34 cellular contexts compared by ENCODE assay signal in the genomic region with DNA sequence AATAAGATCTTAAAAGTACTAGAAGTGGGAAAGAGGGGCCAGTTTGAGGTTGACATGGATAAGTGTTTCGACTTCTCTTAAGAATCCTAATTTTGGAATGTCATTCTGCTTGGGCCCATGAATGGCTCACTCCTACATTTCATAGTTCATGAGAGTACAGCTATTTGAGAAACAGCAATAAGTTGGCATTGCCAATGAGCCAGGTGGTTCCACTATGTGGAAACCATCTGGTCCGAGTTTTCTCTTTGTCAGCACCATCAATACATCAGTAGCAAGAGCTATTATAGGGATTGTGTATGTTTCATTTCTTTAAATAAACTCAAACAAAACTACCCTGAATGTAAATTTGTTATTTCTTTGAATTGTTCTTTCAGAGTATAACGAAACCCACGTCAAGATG.
"Had no signal": no experiment of that assay in that cellular context is flagged by ENCODE, and none has a peak within 500 bp of the region (broad histone marks: within the 10 kb centered on the region; RNA-seq: fewer than 3 reads in every experiment).

No MANE protein-coding gene starts in this region.

- H3K9me3 Mint-ChIP-seq: activated B cell treated with CpG ODN at 0.5 μM for 24 hours; activated CD8-positive, alpha-beta T cell treated with anti-CD3 and anti-CD28 coated beads for 36 hours; activated naive CD4-positive, alpha-beta T cell treated with anti-CD3 and anti-CD28 coated beads, Interleukin-2, amount 50 U/mL, for 24 hours; activated naive CD8-positive, alpha-beta T cell treated with anti-CD3 and anti-CD28 coated beads, Interleukin-2, amount 10 ng/mL, durations not matched to agents 7 days and 5 days; activated T-cell treated with anti-CD3 and anti-CD28 coated beads, Interleukin-2, amount 50 U/mL, for 24 hours; activated T-helper 2 cell treated with anti-CD3 and anti-CD28 coated beads, Interferon-gamma antibody, Interleukin-2, Interleukin-4, amounts not matched to agents 10 μg/mL and 5 μg/mL and 100 μg/mL, durations not matched to agents 14 hours and 24 hours and 36 hours; central memory CD8-positive, alpha-beta T cell; T-cell had no signal

- H3K4me1 Mint-ChIP-seq: activated naive CD4-positive, alpha-beta T cell treated with anti-CD3 and anti-CD28 coated beads, Interleukin-2, amount 50 U/mL, for 24 hours; activated naive CD8-positive, alpha-beta T cell treated with anti-CD3 and anti-CD28 coated beads, Interleukin-2, amount 10 ng/mL, durations not matched to agents 7 days and 5 days; central memory CD8-positive, alpha-beta T cell; T-cell; T-helper 17 cell had no signal

- DNase-seq: activated B cell treated with CpG ODN at 0.5 μM for 24 hours; activated CD4-positive, alpha-beta T cell treated with anti-CD3 and anti-CD28 coated beads for 4 hours; activated CD4-positive, CD25-positive, alpha-beta regulatory T cell treated with anti-CD3 and anti-CD28 coated beads, Interleukin-2, amount 50 U/mL, for 72 hours; activated CD8-positive, alpha-beta T cell treated with anti-CD3 and anti-CD28 coated beads for 36 hours; activated gamma-delta T cell; activated naive CD4-positive, alpha-beta T cell treated with Interleukin-2 at 50 U/mL for 16 hours; activated naive CD8-positive, alpha-beta T cell treated with anti-CD3 and anti-CD28 coated beads, Interleukin-2, amount 10 ng/mL, durations not matched to agents 7 days and 5 days; activated T-cell treated with anti-CD3 and anti-CD28 coated beads, Interleukin-2, amount 50 U/mL, for 24 hours; KG1; NCI-H1092 treated with DMSO at 0.1 percent for 48 hours; NCI-H1417; NCI-H187 treated with DMSO at 0.1 percent for 48 hours; NCI-H2081; NCI-H2171 treated with DMSO at 0.1 percent for 48 hours; NCI-H2227 treated with DMSO at 0.1 percent for 48 hours; NCI-H446; NCI-H510A treated with DMSO at 0.1 percent for 48 hours; NCI-H526 treated with DMSO at 0.1 percent for 48 hours; NCI-H774; PC-3; Peyer's patch; RPMI8226; SHP77 treated with DMSO at 0.1 percent for 48 hours; SK-N-SH; T-cell; T-helper 17 cell; T-helper 9 cell had no signal

- H3K4me3 Mint-ChIP-seq: activated B cell treated with CpG ODN at 0.5 μM for 24 hours; activated CD8-positive, alpha-beta T cell treated with anti-CD3 and anti-CD28 coated beads for 36 hours; activated naive CD4-positive, alpha-beta T cell treated with anti-CD3 and anti-CD28 coated beads, Interleukin-2, amount 50 U/mL, for 24 hours; activated naive CD8-positive, alpha-beta T cell treated with anti-CD3 and anti-CD28 coated beads, Interleukin-2, amount 10 ng/mL, durations not matched to agents 7 days and 5 days; activated T-cell treated with anti-CD3 and anti-CD28 coated beads, Interleukin-2, amount 50 U/mL, for 24 hours; central memory CD8-positive, alpha-beta T cell; T-cell; T-helper 17 cell had no signal

- H3K27ac ChIP-seq: ascending aorta, cardiac muscle cell, Peyer's patch, SJSA1, VCaP had no signal

- H3K9ac ChIP-seq: SK-N-SH had no signal

- H3K27ac Mint-ChIP-seq: activated B cell treated with CpG ODN at 0.5 μM for 24 hours; activated CD8-positive, alpha-beta T cell treated with anti-CD3 and anti-CD28 coated beads for 36 hours; activated naive CD4-positive, alpha-beta T cell treated with anti-CD3 and anti-CD28 coated beads, Interleukin-2, amount 50 U/mL, for 24 hours; activated naive CD8-positive, alpha-beta T cell treated with anti-CD3 and anti-CD28 coated beads, Interleukin-2, amount 10 ng/mL, durations not matched to agents 7 days and 5 days; activated T-cell treated with anti-CD3 and anti-CD28 coated beads, Interleukin-2, amount 50 U/mL, for 24 hours; activated T-helper 2 cell treated with anti-CD3 and anti-CD28 coated beads, Interferon-gamma antibody, Interleukin-2, Interleukin-4, amounts not matched to agents 10 μg/mL and 5 μg/mL and 100 μg/mL, durations not matched to agents 14 hours and 24 hours and 36 hours; T-cell; T-helper 17 cell had no signal

- H3K36me3 Mint-ChIP-seq: activated naive CD4-positive, alpha-beta T cell treated with anti-CD3 and anti-CD28 coated beads, Interleukin-2, amount 50 U/mL, for 24 hours; activated naive CD8-positive, alpha-beta T cell treated with anti-CD3 and anti-CD28 coated beads, Interleukin-2, amount 10 ng/mL, durations not matched to agents 7 days and 5 days; T-cell had no signal

- H3K4me2 ChIP-seq: SK-N-SH had no signal

- H3K4me3 ChIP-seq: ascending aorta, cardiac muscle cell, Peyer's patch, SJSA1 had no signal

- ATAC-seq: activated CD8-positive, alpha-beta T cell treated with anti-CD3 and anti-CD28 coated beads for 36 hours; PC-3; T-cell; T-helper 17 cell had no signal

- H3K27me3 Mint-ChIP-seq: activated CD8-positive, alpha-beta T cell treated with anti-CD3 and anti-CD28 coated beads for 36 hours; activated naive CD4-positive, alpha-beta T cell treated with anti-CD3 and anti-CD28 coated beads, Interleukin-2, amount 50 U/mL, for 24 hours; activated naive CD8-positive, alpha-beta T cell treated with anti-CD3 and anti-CD28 coated beads, Interleukin-2, amount 10 ng/mL, durations not matched to agents 7 days and 5 days; activated T-cell treated with anti-CD3 and anti-CD28 coated beads, Interleukin-2, amount 50 U/mL, for 24 hours; central memory CD8-positive, alpha-beta T cell; T-cell; T-helper 17 cell had no signal

- H3K27me3 ChIP-seq: ascending aorta, cardiac muscle cell, Peyer's patch, SJSA1 had no signal

- H3K9me2 ChIP-seq: SK-N-SH had no signal

- H3K9me3 ChIP-seq: ascending aorta, Peyer's patch, SJSA1, SK-N-SH had no signal

- H3K36me3 ChIP-seq: ascending aorta, cardiac muscle cell, Peyer's patch, SJSA1 had no signal

- H3K4me1 ChIP-seq: ascending aorta, Peyer's patch, SJSA1 had no signal
